ENCODE assay signal across 8 cellular contexts in the genomic region with DNA sequence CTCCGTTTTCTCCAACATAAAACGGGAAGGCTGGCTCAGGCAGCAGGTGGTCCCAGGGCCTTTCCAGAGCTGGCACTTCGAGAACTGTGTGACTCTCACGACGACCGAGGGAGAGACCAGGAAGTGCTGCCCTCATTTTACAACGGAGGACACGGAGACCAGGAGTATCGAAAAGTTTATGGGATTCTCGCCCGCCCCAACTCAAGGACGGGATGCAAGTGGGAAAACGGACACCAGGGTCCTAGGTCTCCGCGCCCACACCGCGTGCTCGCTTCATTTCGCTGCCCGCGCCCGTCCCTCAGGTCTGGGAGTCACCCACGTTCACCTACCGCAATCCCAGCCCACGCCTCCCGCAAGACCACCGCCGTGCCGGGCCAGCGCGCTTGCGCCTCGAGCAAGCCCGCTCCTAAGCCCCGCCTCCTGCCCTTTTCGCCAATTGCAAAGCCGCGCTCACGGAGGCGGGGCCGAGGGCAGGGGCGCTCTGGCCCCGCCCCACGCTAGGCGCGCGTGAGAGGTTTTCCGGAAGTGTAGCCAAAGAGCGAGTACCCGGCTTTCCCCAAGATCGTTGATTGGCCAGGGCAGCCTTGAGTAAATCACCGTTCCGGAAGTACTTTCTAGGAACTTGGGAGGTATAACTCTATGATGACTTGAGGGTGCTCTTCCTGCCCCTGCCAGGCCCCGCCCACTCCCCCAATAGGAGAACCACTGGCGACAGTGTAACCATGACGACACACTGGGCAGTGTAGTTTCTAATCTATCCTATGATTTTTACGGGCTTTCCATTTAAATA. TPM values are rescaled to one million over a fixed set of nuclear protein-coding genes. Genes with fewer than 3 reads are reported as not detected.
A peak's percentile ranks its signal among the peaks of the same experiment; 100 is the strongest.
DNase-seq lines count a peak whose midpoint lies in the region; ATAC-seq and TF ChIP-seq lines count a peak whose summit lies in the region.

Gene PARS2 (minus strand): TSS at position 392 of the 790 bp plus-strand sequence. CDS start 5,362 bp downstream, outside the sequence.

- H3K4me1 ChIP-seq in heart right ventricle (peaks cover 0 to 19% (median 13%) of the 10 kb centered on the region in 9 donors), upper lobe of left lung (peaks cover 0 to 14% (median 13%) of the 10 kb centered on the region in 4 donors)

- ATAC-seq in HG02852 (IDR thresholded peaks at IDR 0.05; ENCODE audit: unreplicated experiment) (peak; percentile 98), heart right ventricle (peak; percentile 98 to 100 (median 99)), upper lobe of left lung (ENCODE audit: low FRiP score in 2 of 2) (peak; percentile 99)

- H3K4me3 ChIP-seq in heart right ventricle (peak within 1 kb of the TSS; percentile 45 to 97 (median 78)), upper lobe of left lung (peak within 1 kb of the TSS; percentile 68 to 92 (median 80))

- TF ChIP-seq POLR2A in upper lobe of left lung (IDR thresholded peaks at IDR 0.05), result peak in 3 of 4 donors; percentile 38 to 86 (median 61)

- in situ Hi-C loops in GM13976 (cut with MboI; ENCODE audit: low sequenced_read_pairs, unreplicated experiment), result no loop called here

- H3K27ac ChIP-seq in heart right ventricle, result peak within 1 kb of the TSS in 9 of 10 donors; percentile 15 to 81 (median 69)
- H3K27ac ChIP-seq in upper lobe of left lung, result peak within 1 kb of the TSS; percentile 54 to 77 (median 72)

- no peaks in the 10 kb centered on the region for H3K27me3 ChIP-seq in heart right ventricle
- H3K27me3 ChIP-seq in upper lobe of left lung, result no peaks in the 10 kb centered on the region

- H3K9me3 ChIP-seq in heart right ventricle (no peaks in the 10 kb centered on the region), upper lobe of left lung (no peaks in the 10 kb centered on the region)

- peak in 1 of 4 donors; percentile 7 for TF ChIP-seq EP300 in upper lobe of left lung (IDR thresholded peaks at IDR 0.05)

- intact Hi-C loops in heart right ventricle (cut with DNase I), result no loop called here

- DNase-seq in GM13976 (ENCODE audit: low spot score) (peak; percentile 98), NCI-H1436 treated with DMSO at 0.1 percent for 48 hours (lab: John Stamatoyannopoulos, UW) (peak; percentile 99), T follicular helper cell (ENCODE audit: low read depth) (peak; percentile 94), amniotic epithelial cell (ENCODE audit: low read depth) (peak; percentile 100), heart right ventricle (peak; percentile 96 to 97), pons (ENCODE audit: low spot score) (peak; percentile 100), upper lobe of left lung (peak; percentile 97 to 98)

- WGBS in heart right ventricle, 2 donors, result 0 to 1% methylated on average over 57 of the region's 57 CpGs
- WGBS in upper lobe of left lung, 2 donors, result 1% methylated on average over 7 to 50 of the region's 57 CpGs

- TF ChIP-seq CTCF in GM13976 (IDR thresholded peaks at IDR 0.05; ENCODE audit: borderline replicate concordance, control extremely low read depth, extremely low read depth, insufficient read depth, missing control alignments) (no peak), heart right ventricle (IDR thresholded peaks at IDR 0.05) (no peak), upper lobe of left lung (IDR thresholded peaks at IDR 0.05) (peak in 2 of 6 experiments; percentile 9 to 15)

- H3K36me3 ChIP-seq in heart right ventricle, result peaks cover 0 to under 1% (median 0%) of the 10 kb centered on the region in 9 donors
- no peaks in the 10 kb centered on the region for H3K36me3 ChIP-seq in upper lobe of left lung

RNA-seq across cellular contexts. Expression of gene PARS2, which starts in this region (rescaled TPM):
- total RNA-seq in heart right ventricle, result 1 to 10 TPM; 3.7 to 5.6 (median 4.2) TPM
- 1 to 10 TPM in 1 of 2 donors, under 1 TPM in 1; 0.80 to 3.8 TPM for polyA plus RNA-seq in heart right ventricle
- 1 to 10 TPM; 1.0 to 4.8 (median 3.9) TPM for total RNA-seq in upper lobe of left lung

Comparison
In these comparisons a context has a peak if more than half of its experiments do, and no peak if none do; other contexts are left out.
1. Peak in every context shown above with its lines: DNase-seq, ATAC-seq, H3K4me3 ChIP-seq and H3K27ac ChIP-seq.